38 cellular contexts compared by ENCODE assay signal in genomic region chr11:114986365-114986764, GRCh38.
"Had no signal": no experiment of that assay in that cellular context is flagged by ENCODE, and none has a peak within 500 bp of the region (broad histone marks: within the 10 kb centered on the region; RNA-seq: fewer than 3 reads in every experiment).

No MANE protein-coding gene starts in this region.

- H3K36me3 ChIP-seq: ascending aorta, cardiac muscle cell had no signal

- H3K27ac Mint-ChIP-seq: activated CD4-positive, alpha-beta memory T cell treated with anti-CD3 and anti-CD28 coated beads, Interleukin-2, amount 10 ng/mL, durations not matched to agents 7 days and 5 days; activated CD4-positive, alpha-beta T cell treated with anti-CD3 and anti-CD28 coated beads for 36 hours; activated CD4-positive, alpha-beta T cell treated with anti-CD3 and anti-CD28 coated beads, Interleukin-2, amount 10 ng/mL, durations not matched to agents 7 days and 5 days; activated CD8-positive, alpha-beta memory T cell treated with anti-CD3 and anti-CD28 coated beads, Interleukin-2, amount 10 ng/mL, durations not matched to agents 7 days and 5 days; activated CD8-positive, alpha-beta T cell treated with anti-CD3 and anti-CD28 coated beads, Interleukin-2, amount 10 ng/mL, durations not matched to agents 7 days and 5 days; activated naive CD4-positive, alpha-beta T cell treated with anti-CD3 and anti-CD28 coated beads, Interleukin-2, amount 10 ng/mL, durations not matched to agents 7 days and 5 days; activated naive CD4-positive, alpha-beta T cell treated with anti-CD3 and anti-CD28 coated beads, Interleukin-2, amount 50 U/mL, for 24 hours; activated naive CD8-positive, alpha-beta T cell; activated naive CD8-positive, alpha-beta T cell treated with anti-CD3 and anti-CD28 coated beads, Interleukin-2, amount 10 ng/mL, durations not matched to agents 7 days and 5 days; activated naive CD8-positive, alpha-beta T cell treated with anti-CD3 and anti-CD28 coated beads, Interleukin-2, amount 50 U/mL, for 24 hours; activated T-cell treated with anti-CD3 and anti-CD28 coated beads, Interleukin-2, amount 50 U/mL, for 24 hours; activated T-helper 2 cell treated with anti-CD3 and anti-CD28 coated beads, Interferon-gamma antibody, Interleukin-2, Interleukin-4, amounts not matched to agents 10 μg/mL and 5 μg/mL and 100 μg/mL, durations not matched to agents 14 hours and 24 hours and 36 hours; T-helper 1 cell treated with Interleukin-12 subunit alpha and Interleukin-12 subunit beta and Interleukin-4 antibody, amounts not matched to agents 30 μg/mL and 1 μg/mL, for 36 hours; T-helper 2 cell treated with Interferon-gamma antibody and Interleukin-4, amounts not matched to agents 5 μg/mL and 100 μg/mL, for 36 hours; WTC11 had no signal

- H3K9me3 Mint-ChIP-seq: activated CD4-positive, alpha-beta memory T cell treated with anti-CD3 and anti-CD28 coated beads, Interleukin-2, amount 10 ng/mL, durations not matched to agents 7 days and 5 days; activated CD4-positive, alpha-beta T cell treated with anti-CD3 and anti-CD28 coated beads, Interleukin-2, amount 10 ng/mL, durations not matched to agents 7 days and 5 days; activated naive CD4-positive, alpha-beta T cell treated with anti-CD3 and anti-CD28 coated beads, Interleukin-2, amount 10 ng/mL, durations not matched to agents 7 days and 5 days; activated naive CD4-positive, alpha-beta T cell treated with anti-CD3 and anti-CD28 coated beads, Interleukin-2, amount 50 U/mL, for 24 hours; activated naive CD8-positive, alpha-beta T cell treated with anti-CD3 and anti-CD28 coated beads, Interleukin-2, amount 10 ng/mL, durations not matched to agents 7 days and 5 days; activated naive CD8-positive, alpha-beta T cell treated with anti-CD3 and anti-CD28 coated beads, Interleukin-2, amount 50 U/mL, for 24 hours; activated T-cell treated with anti-CD3 and anti-CD28 coated beads, Interleukin-2, amount 50 U/mL, for 24 hours; activated T-helper 2 cell treated with anti-CD3 and anti-CD28 coated beads, Interferon-gamma antibody, Interleukin-2, Interleukin-4, amounts not matched to agents 10 μg/mL and 5 μg/mL and 100 μg/mL, durations not matched to agents 14 hours and 24 hours and 36 hours; brain; central memory CD8-positive, alpha-beta T cell; T-helper 1 cell treated with Interleukin-12 subunit alpha and Interleukin-12 subunit beta and Interleukin-4 antibody, amounts not matched to agents 30 μg/mL and 1 μg/mL, for 36 hours; T-helper 2 cell treated with Interferon-gamma antibody and Interleukin-4, amounts not matched to agents 5 μg/mL and 100 μg/mL, for 36 hours; WTC11 had no signal

- H3K4me3 Mint-ChIP-seq: activated CD4-positive, alpha-beta memory T cell treated with anti-CD3 and anti-CD28 coated beads, Interleukin-2, amount 10 ng/mL, durations not matched to agents 7 days and 5 days; activated CD4-positive, alpha-beta T cell treated with anti-CD3 and anti-CD28 coated beads for 36 hours; activated CD4-positive, alpha-beta T cell treated with anti-CD3 and anti-CD28 coated beads, Interleukin-2, amount 10 ng/mL, durations not matched to agents 7 days and 5 days; activated CD8-positive, alpha-beta memory T cell treated with anti-CD3 and anti-CD28 coated beads, Interleukin-2, amount 10 ng/mL, durations not matched to agents 7 days and 5 days; activated CD8-positive, alpha-beta T cell treated with anti-CD3 and anti-CD28 coated beads, Interleukin-2, amount 10 ng/mL, durations not matched to agents 7 days and 5 days; activated naive CD4-positive, alpha-beta T cell treated with anti-CD3 and anti-CD28 coated beads, Interleukin-2, amount 10 ng/mL, durations not matched to agents 7 days and 5 days; activated naive CD4-positive, alpha-beta T cell treated with anti-CD3 and anti-CD28 coated beads, Interleukin-2, amount 50 U/mL, for 24 hours; activated naive CD8-positive, alpha-beta T cell; activated naive CD8-positive, alpha-beta T cell treated with anti-CD3 and anti-CD28 coated beads, Interleukin-2, amount 10 ng/mL, durations not matched to agents 7 days and 5 days; activated naive CD8-positive, alpha-beta T cell treated with anti-CD3 and anti-CD28 coated beads, Interleukin-2, amount 50 U/mL, for 24 hours; activated T-cell treated with anti-CD3 and anti-CD28 coated beads, Interleukin-2, amount 50 U/mL, for 24 hours; brain; central memory CD8-positive, alpha-beta T cell; T-helper 1 cell treated with Interleukin-12 subunit alpha and Interleukin-12 subunit beta and Interleukin-4 antibody, amounts not matched to agents 30 μg/mL and 1 μg/mL, for 36 hours; T-helper 2 cell treated with Interferon-gamma antibody and Interleukin-4, amounts not matched to agents 5 μg/mL and 100 μg/mL, for 36 hours; WTC11 had no signal

- DNase-seq: activated CD4-positive, alpha-beta memory T cell treated with anti-CD3 and anti-CD28 coated beads, Interleukin-2, amount 10 ng/mL, durations not matched to agents 7 days and 5 days; activated CD4-positive, alpha-beta T cell treated with anti-CD3 and anti-CD28 coated beads for 1 hour; activated CD4-positive, alpha-beta T cell treated with anti-CD3 and anti-CD28 coated beads for 36 hours; activated CD4-positive, alpha-beta T cell treated with anti-CD3 and anti-CD28 coated beads for 48 hours; activated CD4-positive, alpha-beta T cell treated with anti-CD3 and anti-CD28 coated beads, Interleukin-2, amount 10 ng/mL, durations not matched to agents 7 days and 5 days; activated CD4-positive, alpha-beta T cell treated with anti-CD3 and anti-CD28 coated beads, Interleukin-2, amount 50 U/mL, for 48 hours; activated CD4-positive, CD25-positive, alpha-beta regulatory T cell; activated CD8-positive, alpha-beta memory T cell treated with anti-CD3 and anti-CD28 coated beads for 24 hours; activated CD8-positive, alpha-beta memory T cell treated with anti-CD3 and anti-CD28 coated beads, Interleukin-2, amount 10 ng/mL, durations not matched to agents 7 days and 5 days; activated CD8-positive, alpha-beta memory T cell treated with anti-CD3 and anti-CD28 coated beads, Interleukin-2, amount 50 U/mL, for 48 hours; activated CD8-positive, alpha-beta T cell treated with anti-CD3 and anti-CD28 coated beads, Interleukin-2, amount 10 ng/mL, durations not matched to agents 7 days and 5 days; activated effector memory CD4-positive, alpha-beta T cell treated with Interleukin-2 at 50 U/mL for 16 hours; activated gamma-delta T cell; activated naive CD4-positive, alpha-beta T cell treated with anti-CD3 and anti-CD28 coated beads, Interleukin-2, amount 10 ng/mL, durations not matched to agents 7 days and 5 days; activated naive CD4-positive, alpha-beta T cell treated with Interleukin-2 at 50 U/mL for 16 hours; activated naive CD8-positive, alpha-beta T cell treated with anti-CD3 and anti-CD28 coated beads, Interleukin-2, amount 10 ng/mL, durations not matched to agents 7 days and 5 days; activated naive CD8-positive, alpha-beta T cell treated with anti-CD3 and anti-CD28 coated beads, Interleukin-2, amount 50 U/mL, for 24 hours; activated T-cell treated with anti-CD3 and anti-CD28 coated beads, Interleukin-2, amount 50 U/mL, for 24 hours; activated T-cell treated with anti-CD3 and anti-CD28 coated beads, Interleukin-2, amount 50 U/mL, for 48 hours; amygdala; anterior cingulate cortex; caudate nucleus; SW 1271; T-helper 1 cell; T-helper 2 cell; T-helper 9 cell had no signal

- H3K9me3 ChIP-seq: ascending aorta had no signal

- H3K4me1 ChIP-seq: ascending aorta had no signal

- H3K27me3 ChIP-seq: ascending aorta, cardiac muscle cell had no signal

- H3K27me3 Mint-ChIP-seq: activated CD4-positive, alpha-beta memory T cell treated with anti-CD3 and anti-CD28 coated beads, Interleukin-2, amount 10 ng/mL, durations not matched to agents 7 days and 5 days; activated CD4-positive, alpha-beta T cell treated with anti-CD3 and anti-CD28 coated beads for 36 hours; activated CD4-positive, alpha-beta T cell treated with anti-CD3 and anti-CD28 coated beads, Interleukin-2, amount 10 ng/mL, durations not matched to agents 7 days and 5 days; activated CD8-positive, alpha-beta memory T cell treated with anti-CD3 and anti-CD28 coated beads, Interleukin-2, amount 10 ng/mL, durations not matched to agents 7 days and 5 days; activated naive CD4-positive, alpha-beta T cell treated with anti-CD3 and anti-CD28 coated beads, Interleukin-2, amount 10 ng/mL, durations not matched to agents 7 days and 5 days; activated naive CD4-positive, alpha-beta T cell treated with anti-CD3 and anti-CD28 coated beads, Interleukin-2, amount 50 U/mL, for 24 hours; activated naive CD8-positive, alpha-beta T cell; activated naive CD8-positive, alpha-beta T cell treated with anti-CD3 and anti-CD28 coated beads, Interleukin-2, amount 10 ng/mL, durations not matched to agents 7 days and 5 days; activated naive CD8-positive, alpha-beta T cell treated with anti-CD3 and anti-CD28 coated beads, Interleukin-2, amount 50 U/mL, for 24 hours; activated T-cell treated with anti-CD3 and anti-CD28 coated beads, Interleukin-2, amount 50 U/mL, for 24 hours; central memory CD8-positive, alpha-beta T cell had no signal

- H3K27ac ChIP-seq: ascending aorta, cardiac muscle cell, VCaP had no signal

- ATAC-seq: activated CD4-positive, alpha-beta T cell treated with anti-CD3 and anti-CD28 coated beads for 36 hours; activated CD4-positive, CD25-positive, alpha-beta regulatory T cell treated with anti-CD3 and anti-CD28 coated beads, Interleukin-2, amount 50 U/mL, for 24 hours; activated CD8-positive, alpha-beta memory T cell treated with anti-CD3 and anti-CD28 coated beads, Interleukin-2, amount 10 ng/mL, durations not matched to agents 7 days and 5 days; activated CD8-positive, alpha-beta T cell treated with anti-CD3 and anti-CD28 coated beads, Interleukin-2, amount 10 ng/mL, durations not matched to agents 7 days and 5 days; activated naive CD8-positive, alpha-beta T cell treated with anti-CD3 and anti-CD28 coated beads, Interleukin-2, amount 50 U/mL, for 24 hours; WTC11 had no signal

- H3K36me3 Mint-ChIP-seq: activated CD8-positive, alpha-beta memory T cell treated with anti-CD3 and anti-CD28 coated beads, Interleukin-2, amount 10 ng/mL, durations not matched to agents 7 days and 5 days; activated naive CD4-positive, alpha-beta T cell treated with anti-CD3 and anti-CD28 coated beads, Interleukin-2, amount 10 ng/mL, durations not matched to agents 7 days and 5 days; activated naive CD4-positive, alpha-beta T cell treated with anti-CD3 and anti-CD28 coated beads, Interleukin-2, amount 50 U/mL, for 24 hours; activated naive CD8-positive, alpha-beta T cell; activated naive CD8-positive, alpha-beta T cell treated with anti-CD3 and anti-CD28 coated beads, Interleukin-2, amount 10 ng/mL, durations not matched to agents 7 days and 5 days; brain; WTC11 had no signal

- H3K4me1 Mint-ChIP-seq: activated CD4-positive, alpha-beta memory T cell treated with anti-CD3 and anti-CD28 coated beads, Interleukin-2, amount 10 ng/mL, durations not matched to agents 7 days and 5 days; activated CD4-positive, alpha-beta T cell treated with anti-CD3 and anti-CD28 coated beads for 36 hours; activated CD4-positive, alpha-beta T cell treated with anti-CD3 and anti-CD28 coated beads, Interleukin-2, amount 10 ng/mL, durations not matched to agents 7 days and 5 days; activated CD8-positive, alpha-beta memory T cell treated with anti-CD3 and anti-CD28 coated beads, Interleukin-2, amount 10 ng/mL, durations not matched to agents 7 days and 5 days; activated naive CD4-positive, alpha-beta T cell treated with anti-CD3 and anti-CD28 coated beads, Interleukin-2, amount 10 ng/mL, durations not matched to agents 7 days and 5 days; activated naive CD4-positive, alpha-beta T cell treated with anti-CD3 and anti-CD28 coated beads, Interleukin-2, amount 50 U/mL, for 24 hours; activated naive CD8-positive, alpha-beta T cell treated with anti-CD3 and anti-CD28 coated beads, Interleukin-2, amount 10 ng/mL, durations not matched to agents 7 days and 5 days; activated naive CD8-positive, alpha-beta T cell treated with anti-CD3 and anti-CD28 coated beads, Interleukin-2, amount 50 U/mL, for 24 hours; brain; central memory CD8-positive, alpha-beta T cell had no signal

- H3K4me3 ChIP-seq: ascending aorta, cardiac muscle cell had no signal
